Comparison of ENCODE assay signal across 1 cellular context in genomic region chr19:47133021-47133471, GRCh38.
TF ChIP-seq lines count a peak whose summit lies in the region.

No MANE protein-coding gene starts in this region.

TF ChIP-seq in HEK293, 187 proteins besides CTCF, POLR2A, EP300 and RAD21 (continued from another document):
- TF ChIP-seq ZNF362 (tag by site-specific recombination; IDR thresholded peaks at IDR 0.05) (no peak), ZSCAN30 (tag by site-specific recombination; IDR thresholded peaks at IDR 0.05) (no peak), ZNF596 (tag by site-specific recombination; IDR thresholded peaks at IDR 0.05) (no peak), ZNF629 (tag by site-specific recombination; IDR thresholded peaks at IDR 0.05) (no peak), ZNF274 (IDR thresholded peaks at IDR 0.05; ENCODE audit: low read length) (no peak), ZNF274 (tag by site-specific recombination; IDR thresholded peaks at IDR 0.05; ENCODE audit: borderline replicate concordance) (no peak), GLIS2 (tag by site-specific recombination; IDR thresholded peaks at IDR 0.05) (no peak), ZNF23 (tag by site-specific recombination; IDR thresholded peaks at IDR 0.05; ENCODE audit: borderline replicate concordance) (no peak), ZNF324 (tag by site-specific recombination; IDR thresholded peaks at IDR 0.05) (no peak), ZNF16 (tag by site-specific recombination; IDR thresholded peaks at IDR 0.05; ENCODE audit: low read depth) (no peak), ZNF223 (tag by site-specific recombination; IDR thresholded peaks at IDR 0.05) (no peak), HOXD13 (CRISPR knock-in tag; IDR thresholded peaks at IDR 0.05; ENCODE audit: borderline replicate concordance) (no peak), ZNF239 (tag by site-specific recombination; IDR thresholded peaks at IDR 0.05) (no peak)
